Comparison of ENCODE assay signal across 33 cellular contexts in the genomic region with DNA sequence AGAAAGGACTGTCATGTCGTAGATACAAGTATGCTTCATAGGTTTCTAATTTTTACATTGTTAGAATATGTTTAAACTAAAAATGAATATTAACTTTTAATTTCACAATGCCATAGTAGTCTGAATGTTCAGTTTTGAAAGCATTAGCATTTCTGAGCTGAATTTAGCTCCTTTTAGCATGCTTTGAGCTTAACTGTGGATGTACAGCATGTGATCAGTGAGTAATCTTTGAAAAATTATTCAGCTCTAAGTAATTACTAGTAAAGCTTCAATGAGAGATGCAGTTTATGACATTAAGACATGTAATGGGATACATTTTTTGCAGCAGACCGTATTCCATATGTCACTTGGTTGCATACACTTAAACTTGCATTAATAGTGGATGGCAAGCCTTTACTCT.
"Had no signal": no experiment of that assay in that cellular context is flagged by ENCODE, and none has a peak within 500 bp of the region (broad histone marks: within the 10 kb centered on the region; RNA-seq: fewer than 3 reads in every experiment).

No MANE protein-coding gene starts in this region.

- H3K27me3 ChIP-seq: body of pancreas, breast epithelium, MG63, Peyer's patch had no signal

- DNase-seq: activated B cell treated with CpG ODN at 0.5 μM for 24 hours; activated CD4-positive, alpha-beta memory T cell treated with anti-CD3 and anti-CD28 coated beads, Interleukin-2, amount 10 ng/mL, durations not matched to agents 7 days and 5 days; activated CD4-positive, alpha-beta T cell treated with anti-CD3 and anti-CD28 coated beads for 4 hours; activated CD4-positive, alpha-beta T cell treated with anti-CD3 and anti-CD28 coated beads, Interleukin-2, amount 50 U/mL, for 1 hour; activated CD4-positive, CD25-positive, alpha-beta regulatory T cell treated with anti-CD3 and anti-CD28 coated beads, Interleukin-2, amount 50 U/mL, for 72 hours; activated CD8-positive, alpha-beta memory T cell treated with anti-CD3 and anti-CD28 coated beads for 24 hours; activated CD8-positive, alpha-beta memory T cell treated with anti-CD3 and anti-CD28 coated beads, Interleukin-2, amount 10 ng/mL, durations not matched to agents 7 days and 5 days; activated CD8-positive, alpha-beta memory T cell treated with anti-CD3 and anti-CD28 coated beads, Interleukin-2, amount 50 U/mL, for 48 hours; activated effector memory CD4-positive, alpha-beta T cell treated with anti-CD3 and anti-CD28 coated beads, Interleukin-2, amount 50 U/mL, for 16 hours; activated naive CD4-positive, alpha-beta T cell; activated naive CD4-positive, alpha-beta T cell treated with anti-CD3 and anti-CD28 coated beads, Interleukin-2, amount 50 U/mL, for 16 hours; activated naive CD8-positive, alpha-beta T cell treated with anti-CD3 and anti-CD28 coated beads for 36 hours; activated T-cell treated with anti-CD3 and anti-CD28 coated beads, Interleukin-2, amount 50 U/mL, for 72 hours; body of pancreas; Karpas-422; MG63; NCI-H1048; NCI-H1105 treated with DMSO at 0.1 percent for 48 hours; NCI-H1436; NCI-H1694; NCI-H1930; NCI-H2081 treated with DMSO at 0.1 percent for 48 hours; NCI-H226; NCI-H446 treated with DMSO at 0.1 percent for 48 hours; NCI-H748 treated with DMSO at 0.1 percent for 48 hours; Peyer's patch; RPMI8226; SHP77 treated with DMSO at 0.1 percent for 48 hours; SW 1271; T-helper 1 cell; T-helper 2 cell; T-helper 9 cell had no signal

- H3K27ac ChIP-seq: body of pancreas, breast epithelium, Peyer's patch had no signal

- H3K36me3 ChIP-seq: breast epithelium, MG63, Peyer's patch had no signal

- H3K9me3 ChIP-seq: body of pancreas, breast epithelium, MG63, Peyer's patch had no signal

- H3K4me1 ChIP-seq: body of pancreas, breast epithelium, Peyer's patch had no signal

- H3K4me3 ChIP-seq: body of pancreas, breast epithelium, MG63, Peyer's patch had no signal
